2 cellular contexts compared by ENCODE assay signal in the genomic region with DNA sequence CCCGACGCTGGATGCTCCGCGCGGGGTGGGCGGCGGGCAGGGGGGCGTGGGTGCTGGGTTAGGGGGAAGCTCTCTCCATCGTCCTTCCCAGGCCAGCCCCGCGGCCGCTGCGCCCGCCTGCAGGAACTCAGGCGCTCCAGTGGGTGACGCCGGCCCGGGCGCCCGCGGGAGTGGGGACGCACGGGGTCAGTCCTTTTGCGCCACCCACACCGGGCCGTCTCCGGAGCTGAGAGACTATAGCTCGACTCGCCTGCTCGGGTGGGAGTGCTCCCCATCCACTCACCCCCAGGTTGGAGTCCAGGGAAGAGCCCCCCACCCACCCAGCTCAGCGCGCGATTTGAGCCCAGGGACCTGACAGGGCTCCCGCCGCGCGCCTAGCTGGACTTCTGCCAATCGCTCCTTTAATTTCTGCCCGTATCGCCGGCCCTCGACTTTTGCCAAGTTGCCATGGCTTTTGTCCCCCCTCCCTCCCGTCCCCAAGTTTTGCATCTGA.
TF ChIP-seq lines count a peak whose summit lies in the region.

No MANE protein-coding gene starts in this region.

TF ChIP-seq in HEK293, 187 proteins besides CTCF, POLR2A, EP300 and RAD21 (continued from another document and continues in another):
- TF ChIP-seq, protein P1, sequence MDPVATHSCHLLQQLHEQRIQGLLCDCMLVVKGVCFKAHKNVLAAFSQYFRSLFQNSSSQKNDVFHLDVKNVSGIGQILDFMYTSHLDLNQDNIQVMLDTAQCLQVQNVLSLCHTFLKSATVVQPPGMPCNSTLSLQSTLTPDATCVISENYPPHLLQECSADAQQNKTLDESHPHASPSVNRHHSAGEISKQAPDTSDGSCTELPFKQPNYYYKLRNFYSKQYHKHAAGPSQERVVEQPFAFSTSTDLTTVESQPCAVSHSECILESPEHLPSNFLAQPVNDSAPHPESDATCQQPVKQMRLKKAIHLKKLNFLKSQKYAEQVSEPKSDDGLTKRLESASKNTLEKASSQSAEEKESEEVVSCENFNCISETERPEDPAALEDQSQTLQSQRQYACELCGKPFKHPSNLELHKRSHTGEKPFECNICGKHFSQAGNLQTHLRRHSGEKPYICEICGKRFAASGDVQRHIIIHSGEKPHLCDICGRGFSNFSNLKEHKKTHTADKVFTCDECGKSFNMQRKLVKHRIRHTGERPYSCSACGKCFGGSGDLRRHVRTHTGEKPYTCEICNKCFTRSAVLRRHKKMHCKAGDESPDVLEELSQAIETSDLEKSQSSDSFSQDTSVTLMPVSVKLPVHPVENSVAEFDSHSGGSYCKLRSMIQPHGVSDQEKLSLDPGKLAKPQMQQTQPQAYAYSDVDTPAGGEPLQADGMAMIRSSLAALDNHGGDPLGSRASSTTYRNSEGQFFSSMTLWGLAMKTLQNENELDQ (tag by site-specific recombination; IDR thresholded peaks at IDR 0.05; ENCODE audit: low read depth), result no peak
- TF ChIP-seq ZNF202 (tag by site-specific recombination; IDR thresholded peaks at IDR 0.05; ENCODE audit: borderline replicate concordance) (no peak), ZNF366 (tag by site-specific recombination; conservative IDR thresholded peaks at IDR 0.05) (peak; percentile 32; the same call in 1 of the 2 replicates), ZNF404 (tag by site-specific recombination; IDR thresholded peaks at IDR 0.05) (no peak), FEZF1 (tag by site-specific recombination; IDR thresholded peaks at IDR 0.05) (no peak), TSHZ1 (tag by site-specific recombination; IDR thresholded peaks at IDR 0.05; ENCODE audit: borderline replicate concordance) (no peak), ZNF23 (tag by site-specific recombination; IDR thresholded peaks at IDR 0.05; ENCODE audit: borderline replicate concordance) (no peak), ZEB2 (tag by site-specific recombination; IDR thresholded peaks at IDR 0.05) (0 out of 2 replicates have a peak, but pooled peaks have one; percentile 29), EGR2 (tag by site-specific recombination; IDR thresholded peaks at IDR 0.05; ENCODE audit: low read depth) (peak; percentile 62), ZNF791 (tag by site-specific recombination; IDR thresholded peaks at IDR 0.05) (no peak), ZNF571 (tag by site-specific recombination; IDR thresholded peaks at IDR 0.05) (no peak), ZNF146 (tag by site-specific recombination; IDR thresholded peaks at IDR 0.05) (no peak), ZNF133 (tag by site-specific recombination; IDR thresholded peaks at IDR 0.05) (no peak)
- TF ChIP-seq, protein P2, sequence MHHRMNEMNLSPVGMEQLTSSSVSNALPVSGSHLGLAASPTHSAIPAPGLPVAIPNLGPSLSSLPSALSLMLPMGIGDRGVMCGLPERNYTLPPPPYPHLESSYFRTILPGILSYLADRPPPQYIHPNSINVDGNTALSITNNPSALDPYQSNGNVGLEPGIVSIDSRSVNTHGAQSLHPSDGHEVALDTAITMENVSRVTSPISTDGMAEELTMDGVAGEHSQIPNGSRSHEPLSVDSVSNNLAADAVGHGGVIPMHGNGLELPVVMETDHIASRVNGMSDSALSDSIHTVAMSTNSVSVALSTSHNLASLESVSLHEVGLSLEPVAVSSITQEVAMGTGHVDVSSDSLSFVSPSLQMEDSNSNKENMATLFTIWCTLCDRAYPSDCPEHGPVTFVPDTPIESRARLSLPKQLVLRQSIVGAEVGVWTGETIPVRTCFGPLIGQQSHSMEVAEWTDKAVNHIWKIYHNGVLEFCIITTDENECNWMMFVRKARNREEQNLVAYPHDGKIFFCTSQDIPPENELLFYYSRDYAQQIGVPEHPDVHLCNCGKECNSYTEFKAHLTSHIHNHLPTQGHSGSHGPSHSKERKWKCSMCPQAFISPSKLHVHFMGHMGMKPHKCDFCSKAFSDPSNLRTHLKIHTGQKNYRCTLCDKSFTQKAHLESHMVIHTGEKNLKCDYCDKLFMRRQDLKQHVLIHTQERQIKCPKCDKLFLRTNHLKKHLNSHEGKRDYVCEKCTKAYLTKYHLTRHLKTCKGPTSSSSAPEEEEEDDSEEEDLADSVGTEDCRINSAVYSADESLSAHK (tag by site-specific recombination; IDR thresholded peaks at IDR 0.05), result no peak
- TF ChIP-seq, protein P3, sequence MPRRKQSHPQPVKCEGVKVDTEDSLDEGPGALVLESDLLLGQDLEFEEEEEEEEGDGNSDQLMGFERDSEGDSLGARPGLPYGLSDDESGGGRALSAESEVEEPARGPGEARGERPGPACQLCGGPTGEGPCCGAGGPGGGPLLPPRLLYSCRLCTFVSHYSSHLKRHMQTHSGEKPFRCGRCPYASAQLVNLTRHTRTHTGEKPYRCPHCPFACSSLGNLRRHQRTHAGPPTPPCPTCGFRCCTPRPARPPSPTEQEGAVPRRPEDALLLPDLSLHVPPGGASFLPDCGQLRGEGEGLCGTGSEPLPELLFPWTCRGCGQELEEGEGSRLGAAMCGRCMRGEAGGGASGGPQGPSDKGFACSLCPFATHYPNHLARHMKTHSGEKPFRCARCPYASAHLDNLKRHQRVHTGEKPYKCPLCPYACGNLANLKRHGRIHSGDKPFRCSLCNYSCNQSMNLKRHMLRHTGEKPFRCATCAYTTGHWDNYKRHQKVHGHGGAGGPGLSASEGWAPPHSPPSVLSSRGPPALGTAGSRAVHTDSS (tag by site-specific recombination; IDR thresholded peaks at IDR 0.05), result no peak

TF ChIP-seq in WTC11, 78 proteins besides CTCF, POLR2A, EP300 and RAD21 (continued from another document):
- TF ChIP-seq, protein P4, sequence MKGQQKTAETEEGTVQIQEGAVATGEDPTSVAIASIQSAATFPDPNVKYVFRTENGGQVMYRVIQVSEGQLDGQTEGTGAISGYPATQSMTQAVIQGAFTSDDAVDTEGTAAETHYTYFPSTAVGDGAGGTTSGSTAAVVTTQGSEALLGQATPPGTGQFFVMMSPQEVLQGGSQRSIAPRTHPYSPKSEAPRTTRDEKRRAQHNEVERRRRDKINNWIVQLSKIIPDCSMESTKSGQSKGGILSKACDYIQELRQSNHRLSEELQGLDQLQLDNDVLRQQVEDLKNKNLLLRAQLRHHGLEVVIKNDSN (CRISPR knock-in tag; IDR thresholded peaks at IDR 0.05), result no peak
- TF ChIP-seq PREB (CRISPR knock-in tag; IDR thresholded peaks at IDR 0.05; ENCODE audit: borderline replicate concordance) (no peak), MXD4 (CRISPR knock-in tag; IDR thresholded peaks at IDR 0.05; ENCODE audit: borderline replicate concordance) (no peak)
TF ChIP-seq in WTC11: peak in this region for 0.
